ENCODE assay signal across 19 cellular contexts in genomic region chr13:42498521-42498920, GRCh38.
A peak's percentile ranks its signal among the peaks of the same experiment; 100 is the strongest.
DNase-seq lines count a peak whose midpoint lies in the region; TF ChIP-seq lines count a peak whose summit lies in the region.
"Had no signal": no experiment of that assay in that cellular context is flagged by ENCODE, and none has a peak within 500 bp of the region (broad histone marks: within the 10 kb centered on the region; RNA-seq: fewer than 3 reads in every experiment).

No MANE protein-coding gene starts in this region.

- no peaks in the 10 kb centered on the region for H3K27me3 ChIP-seq in cardiac muscle cell
- peaks cover 9% of the 10 kb centered on the region for H3K27me3 ChIP-seq in left ventricle myocardium inferior (ENCODE audit: low read depth)
- H3K27me3 ChIP-seq: esophagus squamous epithelium had no signal

- H3K4me1 ChIP-seq in cardiac muscle cell (ENCODE audit: low read depth) (no peaks in the 10 kb centered on the region), left ventricle myocardium inferior (no peaks in the 10 kb centered on the region)

- no peak overlapping the region for H3K27ac ChIP-seq in cardiac muscle cell
- H3K27ac ChIP-seq in left ventricle myocardium inferior (replicated peaks), result no peak overlapping the region
- H3K27ac ChIP-seq: esophagus squamous epithelium, VCaP had no signal

- no peaks in the 10 kb centered on the region for H3K9me3 ChIP-seq in cardiac muscle cell (ENCODE audit: low read depth)
- H3K9me3 ChIP-seq in left ventricle myocardium inferior (replicated peaks), result no peaks in the 10 kb centered on the region
- H3K9me3 ChIP-seq: esophagus squamous epithelium had no signal

- intact Hi-C loops in left ventricle myocardium inferior (cut with micrococcal nuclease), result no loop called here
- intact Hi-C loops in activated T-helper 2 cell treated with anti-CD3 and anti-CD28 coated beads, Interferon-gamma antibody, Interleukin-2, Interleukin-4, amounts not matched to agents 10 μg/mL and 5 μg/mL and 100 μg/mL, durations not matched to agents 14 hours and 24 hours and 36 hours (cut with micrococcal nuclease), result loop anchor here (2.0 to 10.0 kb wide), 4 partner anchors 48 to 1299 kb away; partner anchors contain the start of gene RGCC

- peaks cover 24% of the 10 kb centered on the region for H3K9me3 Mint-ChIP-seq in activated T-helper 2 cell treated with anti-CD3 and anti-CD28 coated beads, Interferon-gamma antibody, Interleukin-2, Interleukin-4, amounts not matched to agents 10 μg/mL and 5 μg/mL and 100 μg/mL, durations not matched to agents 14 hours and 24 hours and 36 hours
- H3K9me3 Mint-ChIP-seq: central memory CD8-positive, alpha-beta T cell had no signal

- H3K36me3 ChIP-seq in cardiac muscle cell (no peaks in the 10 kb centered on the region), left ventricle myocardium inferior (no peaks in the 10 kb centered on the region)
- H3K36me3 ChIP-seq: esophagus squamous epithelium had no signal

- H3K4me3 ChIP-seq in cardiac muscle cell (no peak overlapping the region), left ventricle myocardium inferior (no peak overlapping the region), retinal pigment epithelial cell (ENCODE audit: low read length) (no peak overlapping the region)
- H3K4me3 ChIP-seq in Jurkat, Clone E6-1 (ENCODE audit: low read length), result no peak overlapping the region
- H3K4me3 ChIP-seq: esophagus squamous epithelium had no signal

- H3K27ac Mint-ChIP-seq in activated T-helper 2 cell treated with anti-CD3 and anti-CD28 coated beads, Interferon-gamma antibody, Interleukin-2, Interleukin-4, amounts not matched to agents 10 μg/mL and 5 μg/mL and 100 μg/mL, durations not matched to agents 14 hours and 24 hours and 36 hours, result peak overlapping the region; percentile 83
- H3K27ac Mint-ChIP-seq: progenitor cell of endocrine pancreas had no signal

- no peak overlapping the region for H3K4me3 Mint-ChIP-seq in activated T-helper 2 cell treated with anti-CD3 and anti-CD28 coated beads, Interferon-gamma antibody, Interleukin-2, Interleukin-4, amounts not matched to agents 10 μg/mL and 5 μg/mL and 100 μg/mL, durations not matched to agents 14 hours and 24 hours and 36 hours (ENCODE audit: low read depth)
- H3K4me3 Mint-ChIP-seq: central memory CD8-positive, alpha-beta T cell had no signal

- peaks cover 25% of the 10 kb centered on the region for H3K36me3 Mint-ChIP-seq in activated T-helper 2 cell treated with anti-CD3 and anti-CD28 coated beads, Interferon-gamma antibody, Interleukin-2, Interleukin-4, amounts not matched to agents 10 μg/mL and 5 μg/mL and 100 μg/mL, durations not matched to agents 14 hours and 24 hours and 36 hours (ENCODE audit: low read depth)

- TF ChIP-seq CTCF in cardiac muscle cell (IDR thresholded peaks at IDR 0.05; ENCODE audit: low read depth, low read length) (peak; percentile 6), left ventricle myocardium inferior (IDR thresholded peaks at IDR 0.05; ENCODE audit: borderline replicate concordance) (no peak), retinal pigment epithelial cell (conservative IDR thresholded peaks at IDR 0.05; ENCODE audit: low read depth, low read length) (peak; percentile 14)

- H3K27me3 Mint-ChIP-seq in activated T-helper 2 cell treated with anti-CD3 and anti-CD28 coated beads, Interferon-gamma antibody, Interleukin-2, Interleukin-4, amounts not matched to agents 10 μg/mL and 5 μg/mL and 100 μg/mL, durations not matched to agents 14 hours and 24 hours and 36 hours (ENCODE audit: low read depth), result no peaks in the 10 kb centered on the region
- H3K27me3 Mint-ChIP-seq: central memory CD8-positive, alpha-beta T cell had no signal

- DNase-seq in cardiac muscle cell (ENCODE audit: low read depth in 1 of 2, low spot score in 1 of 2) (no peak), left ventricle myocardium inferior (no peak), retinal pigment epithelial cell (ENCODE audit: low read depth) (no peak), pons (ENCODE audit: low spot score) (no peak), NCI-H1092 (lab: John Stamatoyannopoulos, UW) (no peak), SIG-M5 treated with dmso at 0.1 percent for 504 hours (lab: John Stamatoyannopoulos, UW; ENCODE audit: unreplicated experiment) (no peak)
- DNase-seq in Jurkat, Clone E6-1 (ENCODE audit: low read depth, low spot score), result peak; percentile 12
- no peak for DNase-seq in activated T-helper 2 cell treated with anti-CD3 and anti-CD28 coated beads, Interferon-gamma antibody, Interleukin-2, Interleukin-4, amounts not matched to agents 10 μg/mL and 5 μg/mL and 100 μg/mL, durations not matched to agents 14 hours and 24 hours and 36 hours (ENCODE audit: low spot score)
- DNase-seq: activated effector memory CD4-positive, alpha-beta T cell treated with Interleukin-2 at 50 U/mL for 16 hours; amniotic stem cell; effector CD4-positive, alpha-beta T cell; esophagus squamous epithelium; NCI-H2029 treated with DMSO at 0.1 percent for 48 hours; NCI-H446 treated with DMSO at 0.1 percent for 48 hours; SHP77 treated with DMSO at 0.1 percent for 48 hours; stimulated activated CD4-positive, alpha-beta T cell treated with anti-CD3 and anti-CD28 coated beads, Interleukin-2, amount 100 ng/mL, for 24 hours had no signal

- peaks cover 63% of the 10 kb centered on the region for H3K4me1 Mint-ChIP-seq in activated T-helper 2 cell treated with anti-CD3 and anti-CD28 coated beads, Interferon-gamma antibody, Interleukin-2, Interleukin-4, amounts not matched to agents 10 μg/mL and 5 μg/mL and 100 μg/mL, durations not matched to agents 14 hours and 24 hours and 36 hours (ENCODE audit: low read depth)
